Comparison of ENCODE assay signal across 28 cellular contexts in genomic region chr14:98705826-98706225, GRCh38.
"Had no signal": no experiment of that assay in that cellular context is flagged by ENCODE, and none has a peak within 500 bp of the region (broad histone marks: within the 10 kb centered on the region; RNA-seq: fewer than 3 reads in every experiment).

No MANE protein-coding gene starts in this region.

- DNase-seq: activated CD4-positive, alpha-beta memory T cell treated with anti-CD3 and anti-CD28 coated beads for 36 hours; activated CD4-positive, alpha-beta T cell treated with anti-CD3 and anti-CD28 coated beads, Interleukin-2, amount 10 ng/mL, durations not matched to agents 24 days and 14 days; activated CD8-positive, alpha-beta memory T cell treated with anti-CD3 and anti-CD28 coated beads, Interleukin-2, amount 50 U/mL, for 4 hours; activated gamma-delta T cell; activated naive CD4-positive, alpha-beta T cell treated with anti-CD3 and anti-CD28 coated beads, Interleukin-2, amount 10 ng/mL, durations not matched to agents 7 days and 5 days; activated naive CD8-positive, alpha-beta T cell treated with anti-CD3 and anti-CD28 coated beads, Interleukin-2, amount 10 ng/mL, durations not matched to agents 7 days and 5 days; activated T-cell treated with anti-CD3 and anti-CD28 coated beads, Interleukin-2, amount 50 U/mL, for 24 hours; amygdala; central memory CD4-positive, alpha-beta T cell; head of caudate nucleus; hippocampal formation; lower lobe of right lung; mesenchymal stem cell; mucosa of descending colon; ovary; stimulated activated CD4-positive, alpha-beta T cell treated with anti-CD3 and anti-CD28 coated beads, Interleukin-4, amount 100 ng/mL, for 24 hours; T-helper 9 cell; tibial artery had no signal

- H3K27ac ChIP-seq: lower lobe of right lung, ovary, skin epidermis, suprapubic skin, tibial artery, VCaP had no signal

- H3K9me3 ChIP-seq: lower lobe of right lung, mucosa of descending colon, ovary, suprapubic skin, tibial artery had no signal

- ATAC-seq: activated CD4-positive, CD25-positive, alpha-beta regulatory T cell treated with anti-CD3 and anti-CD28 coated beads, Interleukin-2, amount 50 U/mL, for 24 hours; left lobe of liver; lower lobe of right lung; mucosa of descending colon; sciatic nerve; stimulated activated memory B cell treated with anti-CD40 and anti-IgM and Interleukin-4, amounts not matched to agents 10 μg/mL and 1 μg/mL and 100 μg/mL, for 72 hours had no signal

- H3K9me3 Mint-ChIP-seq: activated CD4-positive, alpha-beta memory T cell treated with anti-CD3 and anti-CD28 coated beads for 36 hours; activated CD4-positive, alpha-beta T cell treated with anti-CD3 and anti-CD28 coated beads, Interleukin-2, amount 10 ng/mL, durations not matched to agents 24 days and 14 days; activated naive CD4-positive, alpha-beta T cell treated with anti-CD3 and anti-CD28 coated beads, Interleukin-2, amount 10 ng/mL, durations not matched to agents 7 days and 5 days; activated T-cell treated with anti-CD3 and anti-CD28 coated beads, Interleukin-2, amount 50 U/mL, for 24 hours; dendritic cell treated with granulocyte-macrophage colony-stimulating factor and Interleukin-4, amounts not matched to agents 40 ng/mL and 50 ng/mL, for 4 days; T-helper 1 cell treated with Interleukin-12 subunit alpha and Interleukin-12 subunit beta and Interleukin-4 antibody, amounts not matched to agents 30 μg/mL and 1 μg/mL, for 36 hours had no signal

- H3K4me3 ChIP-seq: lower lobe of right lung, mucosa of descending colon, ovary, skin epidermis, suprapubic skin, tibial artery had no signal

- H3K27ac Mint-ChIP-seq: activated CD4-positive, alpha-beta memory T cell treated with anti-CD3 and anti-CD28 coated beads for 36 hours; activated CD4-positive, alpha-beta T cell treated with anti-CD3 and anti-CD28 coated beads, Interleukin-2, amount 10 ng/mL, durations not matched to agents 24 days and 14 days; activated naive CD4-positive, alpha-beta T cell treated with anti-CD3 and anti-CD28 coated beads, Interleukin-2, amount 10 ng/mL, durations not matched to agents 7 days and 5 days; activated naive CD8-positive, alpha-beta T cell treated with anti-CD3 and anti-CD28 coated beads, Interleukin-2, amount 10 ng/mL, durations not matched to agents 7 days and 5 days; activated T-cell treated with anti-CD3 and anti-CD28 coated beads, Interleukin-2, amount 50 U/mL, for 24 hours; dendritic cell treated with granulocyte-macrophage colony-stimulating factor and Interleukin-4, amounts not matched to agents 40 ng/mL and 50 ng/mL, for 4 days; progenitor cell of endocrine pancreas; stimulated activated memory B cell treated with anti-CD40 and anti-IgM and Interleukin-4, amounts not matched to agents 10 μg/mL and 1 μg/mL and 100 μg/mL, for 72 hours; T-helper 1 cell treated with Interleukin-12 subunit alpha and Interleukin-12 subunit beta and Interleukin-4 antibody, amounts not matched to agents 30 μg/mL and 1 μg/mL, for 36 hours had no signal

- H3K27me3 Mint-ChIP-seq: activated CD4-positive, alpha-beta memory T cell treated with anti-CD3 and anti-CD28 coated beads for 36 hours; activated naive CD8-positive, alpha-beta T cell treated with anti-CD3 and anti-CD28 coated beads, Interleukin-2, amount 10 ng/mL, durations not matched to agents 7 days and 5 days; activated T-cell treated with anti-CD3 and anti-CD28 coated beads, Interleukin-2, amount 50 U/mL, for 24 hours; dendritic cell treated with granulocyte-macrophage colony-stimulating factor and Interleukin-4, amounts not matched to agents 40 ng/mL and 50 ng/mL, for 4 days; stimulated activated memory B cell treated with anti-CD40 and anti-IgM and Interleukin-4, amounts not matched to agents 10 μg/mL and 1 μg/mL and 100 μg/mL, for 72 hours had no signal

- H3K36me3 Mint-ChIP-seq: activated CD4-positive, alpha-beta memory T cell treated with anti-CD3 and anti-CD28 coated beads for 36 hours; activated naive CD4-positive, alpha-beta T cell treated with anti-CD3 and anti-CD28 coated beads, Interleukin-2, amount 10 ng/mL, durations not matched to agents 7 days and 5 days; stimulated activated memory B cell treated with anti-CD40 and anti-IgM and Interleukin-4, amounts not matched to agents 10 μg/mL and 1 μg/mL and 100 μg/mL, for 72 hours had no signal

- H3K4me1 ChIP-seq: lower lobe of right lung, suprapubic skin, tibial artery had no signal

- H3K27me3 ChIP-seq: ovary, suprapubic skin, tibial artery had no signal

- H3K4me1 Mint-ChIP-seq: stimulated activated memory B cell treated with anti-CD40 and anti-IgM and Interleukin-4, amounts not matched to agents 10 μg/mL and 1 μg/mL and 100 μg/mL, for 72 hours had no signal

- H3K36me3 ChIP-seq: lower lobe of right lung, ovary, suprapubic skin, tibial artery had no signal

- H3K4me3 Mint-ChIP-seq: activated CD4-positive, alpha-beta memory T cell treated with anti-CD3 and anti-CD28 coated beads for 36 hours; activated CD4-positive, alpha-beta T cell treated with anti-CD3 and anti-CD28 coated beads, Interleukin-2, amount 10 ng/mL, durations not matched to agents 24 days and 14 days; activated naive CD4-positive, alpha-beta T cell treated with anti-CD3 and anti-CD28 coated beads, Interleukin-2, amount 10 ng/mL, durations not matched to agents 7 days and 5 days; activated naive CD8-positive, alpha-beta T cell treated with anti-CD3 and anti-CD28 coated beads, Interleukin-2, amount 10 ng/mL, durations not matched to agents 7 days and 5 days; activated T-cell treated with anti-CD3 and anti-CD28 coated beads, Interleukin-2, amount 50 U/mL, for 24 hours; dendritic cell treated with granulocyte-macrophage colony-stimulating factor and Interleukin-4, amounts not matched to agents 40 ng/mL and 50 ng/mL, for 4 days; stimulated activated memory B cell treated with anti-CD40 and anti-IgM and Interleukin-4, amounts not matched to agents 10 μg/mL and 1 μg/mL and 100 μg/mL, for 72 hours; T-helper 1 cell treated with Interleukin-12 subunit alpha and Interleukin-12 subunit beta and Interleukin-4 antibody, amounts not matched to agents 30 μg/mL and 1 μg/mL, for 36 hours had no signal
